In genomic region chr3:14455571-14456317, GRCh38 we compare ENCODE assay signal across 1 cellular context.
TF ChIP-seq lines count a peak whose summit lies in the region.

No MANE protein-coding gene starts in this region.

TF ChIP-seq in K562, 482 proteins besides CTCF, POLR2A, EP300 and RAD21:
- TF ChIP-seq CHD4 (IDR thresholded peaks at IDR 0.05; ENCODE audit: insufficient read depth, insufficient replicate concordance, low read depth, low read length, poor library complexity, severe bottlenecking) (peak; percentile 39), KDM1A (IDR thresholded peaks at IDR 0.05) (peak; percentile 42 to 55; a peak in 2 of 4 replicates), RBM25 (IDR thresholded peaks at IDR 0.05; ENCODE audit: low read depth, low read length, severe bottlenecking) (peak; percentile 85), POLR2G (IDR thresholded peaks at IDR 0.05; ENCODE audit: low read depth, low read length) (peak; percentile 52; the same call in 1 of the 2 replicates), BCOR (IDR thresholded peaks at IDR 0.05) (peak; percentile 83), KLF16 (IDR thresholded peaks at IDR 0.05) (no peak), CBX1 (IDR thresholded peaks at IDR 0.05; ENCODE audit: low read depth) (0 out of 2 replicates have a peak, but pooled peaks have one; percentile 14), POLR2B (IDR thresholded peaks at IDR 0.05; ENCODE audit: low read depth, partially characterized antibody) (peak; percentile 19), PTBP1 (IDR thresholded peaks at IDR 0.05; ENCODE audit: low read depth, low read length) (peak; percentile 73; the same call in 1 of the 2 replicates), RBM22 (IDR thresholded peaks at IDR 0.05; ENCODE audit: low read depth, low read length, poor library complexity, severe bottlenecking) (peak; percentile 75), ADNP (tag; IDR thresholded peaks at IDR 0.05) (peak; percentile 55), PHF20 (IDR thresholded peaks at IDR 0.05; ENCODE audit: partially characterized antibody) (no peak), DIDO1 (tag; IDR thresholded peaks at IDR 0.05; ENCODE audit: low read depth) (no peak), SUPT5H (IDR thresholded peaks at IDR 0.05) (peak; percentile 47)
- TF ChIP-seq, protein P1, sequence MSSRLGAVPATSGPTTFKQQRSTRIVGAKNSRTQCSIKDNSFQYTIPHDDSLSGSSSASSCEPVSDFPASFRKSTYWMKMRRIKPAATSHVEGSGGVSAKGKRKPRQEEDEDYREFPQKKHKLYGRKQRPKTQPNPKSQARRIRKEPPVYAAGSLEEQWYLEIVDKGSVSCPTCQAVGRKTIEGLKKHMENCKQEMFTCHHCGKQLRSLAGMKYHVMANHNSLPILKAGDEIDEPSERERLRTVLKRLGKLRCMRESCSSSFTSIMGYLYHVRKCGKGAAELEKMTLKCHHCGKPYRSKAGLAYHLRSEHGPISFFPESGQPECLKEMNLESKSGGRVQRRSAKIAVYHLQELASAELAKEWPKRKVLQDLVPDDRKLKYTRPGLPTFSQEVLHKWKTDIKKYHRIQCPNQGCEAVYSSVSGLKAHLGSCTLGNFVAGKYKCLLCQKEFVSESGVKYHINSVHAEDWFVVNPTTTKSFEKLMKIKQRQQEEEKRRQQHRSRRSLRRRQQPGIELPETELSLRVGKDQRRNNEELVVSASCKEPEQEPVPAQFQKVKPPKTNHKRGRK (tag; IDR thresholded peaks at IDR 0.05): no peak
